9 cellular contexts compared by ENCODE assay signal in genomic region chr13:109704771-109705628, GRCh38.
DNase-seq lines count a peak whose midpoint lies in the region; ATAC-seq and TF ChIP-seq lines count a peak whose summit lies in the region.
"Had no signal": no experiment of that assay in that cellular context is flagged by ENCODE, and none has a peak within 500 bp of the region (broad histone marks: within the 10 kb centered on the region; RNA-seq: fewer than 3 reads in every experiment).

No MANE protein-coding gene starts in this region.

- dilution Hi-C loops in mammary epithelial cell (cut with HindIII; ENCODE audit: low sequenced_read_pairs) = no loop called here

- H2AFZ ChIP-seq in mammary epithelial cell (ENCODE audit: low read depth, low read length) = peak overlapping the region; percentile 78

- peak overlapping the region; percentile 90 for H3K4me2 ChIP-seq in BLaER1
- H3K4me2 ChIP-seq in mammary epithelial cell (ENCODE audit: insufficient read depth, low read depth, low read length) = peak overlapping the region; percentile 43

- CTCF ChIA-PET in mammary epithelial cell (lab: Charles Lee; ENCODE audit: low non-redundant PET) = no interaction called here

- intact Hi-C loops in mammary epithelial cell (cut with micrococcal nuclease) = no loop called here
- intact Hi-C loops in lower lobe of right lung (cut with DNase I) = no loop called here

- peaks cover 8% of the 10 kb centered on the region; the same call in 1 of the 2 replicates for H3K36me3 ChIP-seq in BLaER1
- no peaks in the 10 kb centered on the region for H3K36me3 ChIP-seq in mammary epithelial cell (ENCODE audit: insufficient read depth, low read length)
- no peaks in the 10 kb centered on the region for H3K36me3 ChIP-seq in lower lobe of right lung
- no peaks in the 10 kb centered on the region for H3K36me3 ChIP-seq in brain microvascular endothelial cell (replicated peaks)

- H3K4me1 ChIP-seq in BLaER1 = peaks cover 67% of the 10 kb centered on the region
- peaks cover 10% of the 10 kb centered on the region for H3K4me1 ChIP-seq in mammary epithelial cell (ENCODE audit: insufficient read depth, low read length)
- H3K4me1 ChIP-seq in lower lobe of right lung = peaks cover 15% of the 10 kb centered on the region

- TF ChIP-seq POLR2A in GM18505 (IDR thresholded peaks at IDR 0.05; ENCODE audit: borderline replicate concordance, extremely low read depth, insufficient read depth, insufficient read length) = no peak

- peaks cover 26% of the 10 kb centered on the region for H3K9me3 ChIP-seq in BLaER1
- H3K9me3 ChIP-seq in mammary epithelial cell (replicated peaks; ENCODE audit: insufficient read depth, low read length) = no peaks in the 10 kb centered on the region
- H3K9me3 ChIP-seq in lower lobe of right lung = no peaks in the 10 kb centered on the region

- H3K27me3 ChIP-seq in BLaER1 = no peaks in the 10 kb centered on the region
- H3K27me3 ChIP-seq in mammary epithelial cell (ENCODE audit: insufficient read depth, low read length) = no peaks in the 10 kb centered on the region
- H3K27me3 ChIP-seq in lower lobe of right lung (ENCODE audit: low read depth) = no peaks in the 10 kb centered on the region
- H3K27me3 ChIP-seq in brain microvascular endothelial cell (replicated peaks) = no peaks in the 10 kb centered on the region

- TF ChIP-seq CTCF in mammary epithelial cell (conservative IDR thresholded peaks at IDR 0.05 in 1 of 2, IDR thresholded peaks at IDR 0.05 in 1 of 2; ENCODE audit: extremely low read depth in 1 of 2, insufficient read depth in 1 of 2, low read depth in 1 of 2, low read length in 2 of 2) = no peak
- no peak for TF ChIP-seq CTCF in lower lobe of right lung (IDR thresholded peaks at IDR 0.05)
- TF ChIP-seq CTCF in brain microvascular endothelial cell (IDR thresholded peaks at IDR 0.05; ENCODE audit: low read depth, low read length, missing control alignments) = no peak

- ATAC-seq in lower lobe of right lung = peak; percentile 86 to 93
- ATAC-seq in GM18505 (IDR thresholded peaks at IDR 0.05; ENCODE audit: unreplicated experiment) = no peak

- H4K20me1 ChIP-seq in BLaER1 (no peaks in the 10 kb centered on the region), mammary epithelial cell (ENCODE audit: insufficient read depth, low read length) (no peaks in the 10 kb centered on the region)

- WGBS in mammary epithelial cell (ENCODE audit: low coverage, missing lambda C conversion rate) = 54% methylated on average over 17 of the region's 22 CpGs

- DNase-seq in NCI-H2029 (lab: John Stamatoyannopoulos, UW) (peak; percentile 80), mammary epithelial cell (peak; percentile 49), lower lobe of right lung (peak; percentile 85), SK-N-DZ (ENCODE audit: low spot score) (no peak), NCI-H187 (lab: John Stamatoyannopoulos, UW) (no peak), brain microvascular endothelial cell (no peak)
- DNase-seq: CD4-positive, alpha-beta memory T cell had no signal

- H3K4me3 ChIP-seq in BLaER1 (peak overlapping the region; percentile 33), mammary epithelial cell (replicated peaks in 1 of 3; ENCODE audit: insufficient read depth in 1 of 3, low read depth in 2 of 3, low read length in 3 of 3) (no peak overlapping the region), lower lobe of right lung (peak overlapping the region; percentile 14), brain microvascular endothelial cell (ENCODE audit: low read depth, low read length) (no peak overlapping the region)

- no peaks in the 10 kb centered on the region for H3K79me2 ChIP-seq in mammary epithelial cell (ENCODE audit: insufficient read depth, low read length)

- H3K9ac ChIP-seq in BLaER1 (peak overlapping the region; percentile 76), mammary epithelial cell (ENCODE audit: insufficient read depth, low read length) (no peak overlapping the region)

- in situ Hi-C loops in mammary epithelial cell (cut with MboI; ENCODE audit: low sequenced_read_pairs in 2 of 2) (no loop called here), brain microvascular endothelial cell (cut with HindIII; ENCODE audit: low pct_ligation_motif_present, low sequenced_read_pairs) (no loop called here)

- peak overlapping the region; percentile 95 for H3K27ac ChIP-seq in BLaER1
- no peak overlapping the region for H3K27ac ChIP-seq in mammary epithelial cell (ENCODE audit: insufficient read depth, low read depth, low read length)
- H3K27ac ChIP-seq in lower lobe of right lung = peak overlapping the region; percentile 74
- H3K27ac ChIP-seq in brain microvascular endothelial cell = no peak overlapping the region

- BruUV-seq in mammary epithelial cell (replicated peaks; lab: Mats Ljungman, UMichigan) = no TSS peak

Comparison
In these comparisons a context has a peak if more than half of its experiments do, and no peak if none do; other contexts are left out.
1. H3K27ac ChIP-seq: peak in BLaER1 (single experiment) and lower lobe of right lung (single experiment); none in mammary epithelial cell (single experiment) and brain microvascular endothelial cell (single experiment).
2. H3K4me3 ChIP-seq: peak in BLaER1 (single experiment) and lower lobe of right lung (single experiment); none in mammary epithelial cell (0 of 3) and brain microvascular endothelial cell (single experiment).
3. DNase-seq: peak in NCI-H2029 (single experiment), mammary epithelial cell (single experiment) and lower lobe of right lung (single experiment); none in SK-N-DZ (single experiment), NCI-H187 (0 of 2) and brain microvascular endothelial cell (single experiment).